Comparison of ENCODE assay signal across 1 cellular context in genomic region chr3:157088506-157089454, GRCh38.
TF ChIP-seq lines count a peak whose summit lies in the region.

No MANE protein-coding gene starts in this region.

TF ChIP-seq in HepG2, 621 proteins besides CTCF, POLR2A, EP300 and RAD21 (continued from another document and continues in another):
- TF ChIP-seq RERE (CRISPR knock-in tag; IDR thresholded peaks at IDR 0.05; ENCODE audit: low read depth) (peak; percentile 14; the same call in 1 of the 2 replicates), ZNF713 (CRISPR knock-in tag; IDR thresholded peaks at IDR 0.05) (0 out of 2 replicates have a peak, but pooled peaks have one; percentile 91), ZNF567 (CRISPR knock-in tag; IDR thresholded peaks at IDR 0.05; ENCODE audit: borderline replicate concordance) (0 out of 2 replicates have a peak, but pooled peaks have one; percentile 74), ZBTB33 (CRISPR knock-in tag; IDR thresholded peaks at IDR 0.05) (no peak), HNF1B (CRISPR knock-in tag; IDR thresholded peaks at IDR 0.05) (peak; percentile 93), ZMAT3 (CRISPR knock-in tag; conservative IDR thresholded peaks at IDR 0.05) (peak; percentile 97), FIP1L1 (IDR thresholded peaks at IDR 0.05; ENCODE audit: borderline replicate concordance, insufficient read depth, low read depth, low read length) (no peak), HOMEZ (CRISPR knock-in tag; IDR thresholded peaks at IDR 0.05; ENCODE audit: low read depth) (peak; percentile 16; the same call in 1 of the 2 replicates), ZNF552 (CRISPR knock-in tag; IDR thresholded peaks at IDR 0.05; ENCODE audit: borderline replicate concordance) (no peak; the same call in 1 of the 2 replicates), ZSCAN21 (CRISPR knock-in tag; IDR thresholded peaks at IDR 0.05; ENCODE audit: borderline replicate concordance) (peak; percentile 90; the same call in 1 of the 2 replicates), ZC3H13 (CRISPR knock-in tag; IDR thresholded peaks at IDR 0.05) (peak; percentile 95), ZNF850 (CRISPR knock-in tag; conservative IDR thresholded peaks at IDR 0.05) (no peak), ZNF619 (CRISPR knock-in tag; IDR thresholded peaks at IDR 0.05) (peak; percentile 94; the same call in 1 of the 2 replicates), TAF15 (IDR thresholded peaks at IDR 0.05; ENCODE audit: low read depth, low read length, poor library complexity, severe bottlenecking) (peak; percentile 34), MAFG (CRISPR knock-in tag; IDR thresholded peaks at IDR 0.05) (peak; percentile 62), PRDM10 (CRISPR knock-in tag; IDR thresholded peaks at IDR 0.05; ENCODE audit: low read depth) (0 out of 2 replicates have a peak, but pooled peaks have one; percentile 53), ZNF230 (CRISPR knock-in tag; IDR thresholded peaks at IDR 0.05) (0 out of 2 replicates have a peak, but pooled peaks have one; percentile 83), TMF1 (CRISPR knock-in tag; IDR thresholded peaks at IDR 0.05; ENCODE audit: low read depth) (peak; percentile 77; the same call in 1 of the 2 replicates), CEBPG (CRISPR knock-in tag; IDR thresholded peaks at IDR 0.05) (0 out of 2 replicates have a peak, but pooled peaks have one; percentile 6), ZNF414 (CRISPR knock-in tag; IDR thresholded peaks at IDR 0.05) (peak; percentile 47; the same call in 1 of the 2 replicates), CSRNP1 (CRISPR knock-in tag; IDR thresholded peaks at IDR 0.05) (no peak; the same call in 1 of the 2 replicates), ZNF142 (CRISPR knock-in tag; IDR thresholded peaks at IDR 0.05) (peak; percentile 92), ATF3 (CRISPR knock-in tag; IDR thresholded peaks at IDR 0.05) (peak; percentile 50; the same call in 1 of the 2 replicates), CC2D1A (CRISPR knock-in tag; IDR thresholded peaks at IDR 0.05) (no peak), HMGA1 (CRISPR knock-in tag; conservative IDR thresholded peaks at IDR 0.05) (no peak), MTERF4 (CRISPR knock-in tag; IDR thresholded peaks at IDR 0.05) (peak; percentile 90; the same call in 1 of the 2 replicates)
